9 cellular contexts compared by ENCODE assay signal in genomic region chr17:7552621-7553051, GRCh38. TPM values are rescaled to one million over a fixed set of nuclear protein-coding genes. Genes with fewer than 3 reads are reported as not detected.
DNase-seq lines count a peak whose midpoint lies in the region; ATAC-seq and TF ChIP-seq lines count a peak whose summit lies in the region.
"Had no signal": no experiment of that assay in that cellular context is flagged by ENCODE, and none has a peak within 500 bp of the region (broad histone marks: within the 10 kb centered on the region; RNA-seq: fewer than 3 reads in every experiment).

No MANE protein-coding gene starts in this region.

- no peaks in the 10 kb centered on the region for H3K9me3 Mint-ChIP-seq in activated naive CD4-positive, alpha-beta T cell treated with anti-CD3 and anti-CD28 coated beads, Interleukin-2, amount 10 ng/mL, durations not matched to agents 7 days and 5 days

- no peak for TF ChIP-seq EP300 in transverse colon (IDR thresholded peaks at IDR 0.05; ENCODE audit: low read depth)

- intact Hi-C loops in left ventricle myocardium inferior (cut with micrococcal nuclease) (no loop called here), Right ventricle myocardium inferior (cut with DNase I) (no loop called here), transverse colon (cut with DNase I; ENCODE audit: low total_unique reads) (loop anchor here (10.0 kb wide), 1 partner anchor 198 kb away; the partner anchor contains the start of genes KCTD11 and TMEM95), mammary epithelial cell (cut with micrococcal nuclease) (no loop called here)

- peak overlapping the region; percentile 86 for H3K27ac Mint-ChIP-seq in activated naive CD4-positive, alpha-beta T cell treated with anti-CD3 and anti-CD28 coated beads, Interleukin-2, amount 10 ng/mL, durations not matched to agents 7 days and 5 days

- no peak for TF ChIP-seq POLR2A in transverse colon (IDR thresholded peaks at IDR 0.05)

- no peak overlapping the region for H3K9ac ChIP-seq in mammary epithelial cell (ENCODE audit: insufficient read depth, low read length)

- H3K4me3 ChIP-seq in left ventricle myocardium inferior (no peak overlapping the region), transverse colon (no peak overlapping the region), foreskin fibroblast (ENCODE audit: low read depth in 1 of 2, low read length in 2 of 2) (no peak overlapping the region), mammary epithelial cell (replicated peaks in 1 of 3; ENCODE audit: insufficient read depth in 1 of 3, low read depth in 2 of 3, low read length in 3 of 3) (no peak overlapping the region)

- no TSS peak for BruUV-seq in mammary epithelial cell (replicated peaks; lab: Mats Ljungman, UMichigan)

- H4K20me1 ChIP-seq in mammary epithelial cell (ENCODE audit: insufficient read depth, low read length): no peaks in the 10 kb centered on the region

- in situ Hi-C loops in transverse colon (cut with MboI; ENCODE audit: low pct_ligation_motif_present in 1 of 4, low pct_unique_long_range_greater_than_20kb in 1 of 4, low sequenced_read_pairs in 3 of 4) (no loop called here), mammary epithelial cell (cut with MboI; ENCODE audit: low sequenced_read_pairs in 2 of 2) (no loop called here)

- WGBS in transverse colon (ENCODE audit: low coverage in 1 of 2), 2 donors: 69 to 71% methylated on average over 1 to 6 of the region's 6 CpGs
- 80% methylated on average over 6 of the region's 6 CpGs for WGBS in mammary epithelial cell (ENCODE audit: low coverage, missing lambda C conversion rate)

- DNase-seq in left ventricle myocardium inferior (no peak), Right ventricle myocardium inferior (ENCODE audit: missing footprints) (no peak), transverse colon (peak; percentile 30), foreskin fibroblast (no peak), mammary epithelial cell (no peak), mesenteric fat pad (ENCODE audit: low spot score) (no peak)
- peak; percentile 78 for DNase-seq in activated naive CD4-positive, alpha-beta T cell treated with anti-CD3 and anti-CD28 coated beads, Interleukin-2, amount 10 ng/mL, durations not matched to agents 7 days and 5 days

- ATAC-seq in Right ventricle myocardium inferior (no peak), HG03442 (IDR thresholded peaks at IDR 0.05; ENCODE audit: unreplicated experiment) (peak; percentile 47)

- H3K4me1 Mint-ChIP-seq in activated naive CD4-positive, alpha-beta T cell treated with anti-CD3 and anti-CD28 coated beads, Interleukin-2, amount 10 ng/mL, durations not matched to agents 7 days and 5 days: peaks cover 81% of the 10 kb centered on the region

- peaks cover 38% of the 10 kb centered on the region for H3K4me1 ChIP-seq in left ventricle myocardium inferior
- H3K4me1 ChIP-seq in transverse colon: peaks cover 15 to 47% (median 27%) of the 10 kb centered on the region in 4 donors
- peaks cover 14% of the 10 kb centered on the region for H3K4me1 ChIP-seq in mammary epithelial cell (ENCODE audit: insufficient read depth, low read length)

- H3K27me3 ChIP-seq in left ventricle myocardium inferior (ENCODE audit: low read depth): no peaks in the 10 kb centered on the region
- no peaks in the 10 kb centered on the region for H3K27me3 ChIP-seq in transverse colon
- no peaks in the 10 kb centered on the region for H3K27me3 ChIP-seq in mammary epithelial cell (ENCODE audit: insufficient read depth, low read length)

- dilution Hi-C loops in mammary epithelial cell (cut with HindIII; ENCODE audit: low sequenced_read_pairs): loop anchor here (5.0 kb wide), 1 partner anchor 65 kb away; no protein-coding TSS in a partner anchor

- H3K9me3 ChIP-seq in left ventricle myocardium inferior (replicated peaks) (no peaks in the 10 kb centered on the region), transverse colon (no peaks in the 10 kb centered on the region), mammary epithelial cell (replicated peaks; ENCODE audit: insufficient read depth, low read length) (no peaks in the 10 kb centered on the region)

- peaks cover 58% of the 10 kb centered on the region for H3K36me3 Mint-ChIP-seq in activated naive CD4-positive, alpha-beta T cell treated with anti-CD3 and anti-CD28 coated beads, Interleukin-2, amount 10 ng/mL, durations not matched to agents 7 days and 5 days

- peak overlapping the region; percentile 45 for H3K4me3 Mint-ChIP-seq in activated naive CD4-positive, alpha-beta T cell treated with anti-CD3 and anti-CD28 coated beads, Interleukin-2, amount 10 ng/mL, durations not matched to agents 7 days and 5 days

- TF ChIP-seq CTCF in left ventricle myocardium inferior (IDR thresholded peaks at IDR 0.05; ENCODE audit: borderline replicate concordance) (no peak), transverse colon (IDR thresholded peaks at IDR 0.05) (no peak), foreskin fibroblast (IDR thresholded peaks at IDR 0.05; ENCODE audit: low read depth, low read length) (no peak), mammary epithelial cell (conservative IDR thresholded peaks at IDR 0.05 in 1 of 2, IDR thresholded peaks at IDR 0.05 in 1 of 2; ENCODE audit: extremely low read depth in 1 of 2, insufficient read depth in 1 of 2, low read depth in 1 of 2, low read length in 2 of 2) (no peak)

- no peaks in the 10 kb centered on the region for H3K79me2 ChIP-seq in mammary epithelial cell (ENCODE audit: insufficient read depth, low read length)

- no peaks in the 10 kb centered on the region for H3K27me3 Mint-ChIP-seq in activated naive CD4-positive, alpha-beta T cell treated with anti-CD3 and anti-CD28 coated beads, Interleukin-2, amount 10 ng/mL, durations not matched to agents 7 days and 5 days

- H3K4me2 ChIP-seq in mammary epithelial cell (ENCODE audit: insufficient read depth, low read depth, low read length): no peak overlapping the region

- H3K36me3 ChIP-seq in left ventricle myocardium inferior: peaks cover 17% of the 10 kb centered on the region
- H3K36me3 ChIP-seq in transverse colon: no peaks in the 10 kb centered on the region
- no peaks in the 10 kb centered on the region for H3K36me3 ChIP-seq in mammary epithelial cell (ENCODE audit: insufficient read depth, low read length)

- H3K27ac ChIP-seq in left ventricle myocardium inferior (replicated peaks) (peak overlapping the region; percentile 27), transverse colon (peak overlapping the region; percentile 23 to 58 (median 44)), mammary epithelial cell (ENCODE audit: insufficient read depth, low read depth, low read length) (no peak overlapping the region)
- H3K27ac ChIP-seq: C4-2B had no signal

- CTCF ChIA-PET in activated naive CD4-positive, alpha-beta T cell treated with anti-CD3 and anti-CD28 coated beads, Interleukin-2, amount 10 ng/mL, durations not matched to agents 7 days and 5 days (lab: Charles Lee): interaction anchor here (0.9 to 1.4 kb wide), 6 partner anchors 8 to 197 kb away, joined by 3 to 11 read pairs (median 4); no protein-coding TSS in a partner anchor
- CTCF ChIA-PET in mammary epithelial cell (lab: Charles Lee; ENCODE audit: low non-redundant PET): interaction anchor here (0.6 kb wide), 1 partner anchor 121 kb away, joined by 3 read pairs; no protein-coding TSS in a partner anchor

- no peak overlapping the region for H2AFZ ChIP-seq in mammary epithelial cell (ENCODE audit: low read depth, low read length)

RNA-seq across cellular contexts. Expression of gene TNFSF12, which starts 3.8 kb away (rescaled TPM):
- total RNA-seq in left ventricle myocardium inferior (29.9 TPM), Right ventricle myocardium inferior (41.7 TPM), transverse colon (10 to 100 TPM; 20.8 to 53.1 (median 31.5) TPM), mammary epithelial cell (1 to 10 TPM; 4.7 TPM), mesenteric fat pad (43.0 TPM)
- polyA plus RNA-seq in mammary epithelial cell: 2.1 TPM
- 31.1 TPM for polyA minus RNA-seq in mammary epithelial cell

RNA-seq across cellular contexts. Expression of gene TNFSF13, which starts 5.9 kb away (rescaled TPM):
- total RNA-seq in left ventricle myocardium inferior: 6.3 TPM
- total RNA-seq in Right ventricle myocardium inferior: 13.5 TPM
- 10 to 100 TPM; 19.7 to 94.3 (median 59.8) TPM for total RNA-seq in transverse colon
- total RNA-seq in mammary epithelial cell: 1 to 10 TPM; 3.0 to 5.3 TPM
- polyA plus RNA-seq in mammary epithelial cell: 4.0 TPM
- 5.2 TPM for polyA minus RNA-seq in mammary epithelial cell
- total RNA-seq in mesenteric fat pad: 26.3 TPM

RNA-seq across cellular contexts. Expression of gene SENP3, which starts 9.1 kb away (rescaled TPM):
- total RNA-seq in left ventricle myocardium inferior: 29.5 TPM
- total RNA-seq in Right ventricle myocardium inferior: 33.0 TPM
- 100 to 1,000 TPM in 1 of 4 donors, 10 to 100 TPM in 3; 37.0 to 159 (median 45.2) TPM for total RNA-seq in transverse colon
- total RNA-seq in mammary epithelial cell: 10 to 100 TPM; 55.0 to 66.7 TPM
- 97.3 TPM for polyA plus RNA-seq in mammary epithelial cell
- polyA minus RNA-seq in mammary epithelial cell: 156 TPM
- 48.7 TPM for total RNA-seq in mesenteric fat pad

RNA-seq across cellular contexts. Expression of gene CD68, which starts 26.8 kb away (rescaled TPM):
- 25.5 TPM for total RNA-seq in left ventricle myocardium inferior
- 40.4 TPM for total RNA-seq in Right ventricle myocardium inferior
- total RNA-seq in transverse colon: 100 to 1,000 TPM in 1 of 4 donors, 10 to 100 TPM in 2, 1 to 10 TPM in 1; 3.8 to 102 (median 35.1) TPM
- 10 to 100 TPM in 1 of 2 donors, 1 to 10 TPM in 1; 1.8 to 26.1 TPM for total RNA-seq in mammary epithelial cell
- polyA plus RNA-seq in mammary epithelial cell: 39.4 TPM
- 20.9 TPM for polyA minus RNA-seq in mammary epithelial cell
- 286 TPM for total RNA-seq in mesenteric fat pad

RNA-seq across cellular contexts. Expression of gene MPDU1, which starts 31.0 kb away (rescaled TPM):
- total RNA-seq in left ventricle myocardium inferior: 24.9 TPM
- total RNA-seq in Right ventricle myocardium inferior: 32.0 TPM
- total RNA-seq in transverse colon: 100 to 1,000 TPM in 3 of 4 donors, 10 to 100 TPM in 1; 97.9 to 312 (median 157) TPM
- 10 to 100 TPM; 44.8 to 51.2 TPM for total RNA-seq in mammary epithelial cell
- 120 TPM for polyA plus RNA-seq in mammary epithelial cell
- polyA minus RNA-seq in mammary epithelial cell: 57.9 TPM
- total RNA-seq in mesenteric fat pad: 55.2 TPM

Comparison
In these comparisons a context has a peak if more than half of its experiments do, and no peak if none do; other contexts are left out.
1. DNase-seq: peak in activated naive CD4-positive, alpha-beta T cell treated with anti-CD3 and anti-CD28 coated beads, Interleukin-2, amount 10 ng/mL, durations not matched to agents 7 days and 5 days (single experiment) and transverse colon (single experiment); none in left ventricle myocardium inferior (single experiment), Right ventricle myocardium inferior (single experiment), foreskin fibroblast (0 of 2), mammary epithelial cell (single experiment) and mesenteric fat pad (single experiment).